Comparison of ENCODE assay signal across 31 cellular contexts in genomic region chr3:153438275-153438674, GRCh38.
"Had no signal": no experiment of that assay in that cellular context is flagged by ENCODE, and none has a peak within 500 bp of the region (broad histone marks: within the 10 kb centered on the region; RNA-seq: fewer than 3 reads in every experiment).

No MANE protein-coding gene starts in this region.

- H3K4me3 ChIP-seq: adrenal gland, body of pancreas, esophagus squamous epithelium, gastroesophageal sphincter had no signal

- ATAC-seq: activated CD8-positive, alpha-beta memory T cell treated with anti-CD3 and anti-CD28 coated beads, Interleukin-2, amount 10 ng/mL, durations not matched to agents 7 days and 5 days; activated CD8-positive, alpha-beta T cell treated with anti-CD3 and anti-CD28 coated beads, Interleukin-2, amount 10 ng/mL, durations not matched to agents 7 days and 5 days; activated naive CD8-positive, alpha-beta T cell treated with anti-CD3 and anti-CD28 coated beads, Interleukin-2, amount 50 U/mL, for 24 hours; body of pancreas; gastroesophageal sphincter had no signal

- H3K27ac ChIP-seq: adrenal gland, body of pancreas, epithelial cell of prostate, esophagus squamous epithelium, gastroesophageal sphincter had no signal

- H3K36me3 ChIP-seq: adrenal gland, esophagus squamous epithelium, gastroesophageal sphincter had no signal

- H3K27ac Mint-ChIP-seq: activated CD4-positive, alpha-beta memory T cell treated with anti-CD3 and anti-CD28 coated beads for 36 hours; activated CD4-positive, alpha-beta T cell treated with anti-CD3 and anti-CD28 coated beads for 36 hours; activated CD4-positive, alpha-beta T cell treated with anti-CD3 and anti-CD28 coated beads, Interleukin-2, amount 10 ng/mL, durations not matched to agents 24 days and 14 days; activated CD8-positive, alpha-beta memory T cell treated with anti-CD3 and anti-CD28 coated beads, Interleukin-2, amount 10 ng/mL, durations not matched to agents 7 days and 5 days; activated CD8-positive, alpha-beta T cell treated with anti-CD3 and anti-CD28 coated beads, Interleukin-2, amount 10 ng/mL, durations not matched to agents 7 days and 5 days; activated naive CD4-positive, alpha-beta T cell treated with anti-CD3 and anti-CD28 coated beads for 36 hours; activated naive CD4-positive, alpha-beta T cell treated with anti-CD3 and anti-CD28 coated beads, Interleukin-2, amount 50 U/mL, for 24 hours; activated naive CD8-positive, alpha-beta T cell treated with anti-CD3 and anti-CD28 coated beads for 36 hours; activated naive CD8-positive, alpha-beta T cell treated with anti-CD3 and anti-CD28 coated beads, Interleukin-2, amount 50 U/mL, for 24 hours; activated T-helper 1 cell treated with anti-CD3 and anti-CD28 coated beads, Interleukin-12 subunit alpha, Interleukin-12 subunit beta, Interleukin-2, Interleukin-4 antibody, amounts not matched to agents 30 ng/mL and 10 ng/mL and 1 ng/mL, durations not matched to agents 14 hours and 24 hours and 36 hours; activated T-helper 2 cell treated with anti-CD3 and anti-CD28 coated beads, Interferon-gamma antibody, Interleukin-2, Interleukin-4, amounts not matched to agents 10 μg/mL and 5 μg/mL and 100 μg/mL, durations not matched to agents 14 hours and 24 hours and 36 hours had no signal

- H3K27me3 Mint-ChIP-seq: activated CD4-positive, alpha-beta T cell treated with anti-CD3 and anti-CD28 coated beads for 36 hours; activated CD4-positive, alpha-beta T cell treated with anti-CD3 and anti-CD28 coated beads, Interleukin-2, amount 10 ng/mL, durations not matched to agents 24 days and 14 days; activated CD8-positive, alpha-beta memory T cell treated with anti-CD3 and anti-CD28 coated beads, Interleukin-2, amount 10 ng/mL, durations not matched to agents 7 days and 5 days; activated naive CD4-positive, alpha-beta T cell treated with anti-CD3 and anti-CD28 coated beads, Interleukin-2, amount 50 U/mL, for 24 hours; activated naive CD8-positive, alpha-beta T cell treated with anti-CD3 and anti-CD28 coated beads for 36 hours; activated naive CD8-positive, alpha-beta T cell treated with anti-CD3 and anti-CD28 coated beads, Interleukin-2, amount 50 U/mL, for 24 hours had no signal

- H3K27me3 ChIP-seq: adrenal gland, body of pancreas, esophagus squamous epithelium, gastroesophageal sphincter had no signal

- DNase-seq: activated CD4-positive, alpha-beta memory T cell treated with anti-CD3 and anti-CD28 coated beads for 36 hours; activated CD4-positive, alpha-beta T cell treated with anti-CD3 and anti-CD28 coated beads for 36 hours; activated CD4-positive, alpha-beta T cell treated with anti-CD3 and anti-CD28 coated beads, Interleukin-2, amount 10 ng/mL, durations not matched to agents 24 days and 14 days; activated CD4-positive, CD25-positive, alpha-beta regulatory T cell; activated CD4-positive, CD25-positive, alpha-beta regulatory T cell treated with anti-CD3 and anti-CD28 coated beads, Interleukin-2, amount 50 U/mL, for 72 hours; activated CD8-positive, alpha-beta memory T cell treated with anti-CD3 and anti-CD28 coated beads, Interleukin-2, amount 10 ng/mL, durations not matched to agents 7 days and 5 days; activated CD8-positive, alpha-beta memory T cell treated with anti-CD3 and anti-CD28 coated beads, Interleukin-2, amount 50 U/mL, for 4 hours; activated CD8-positive, alpha-beta T cell treated with anti-CD3 and anti-CD28 coated beads, Interleukin-2, amount 10 ng/mL, durations not matched to agents 7 days and 5 days; activated effector memory CD4-positive, alpha-beta T cell treated with anti-CD3 and anti-CD28 coated beads, Interleukin-2, amount 50 U/mL, for 16 hours; activated naive CD4-positive, alpha-beta T cell treated with anti-CD3 and anti-CD28 coated beads for 36 hours; activated naive CD8-positive, alpha-beta T cell treated with anti-CD3 and anti-CD28 coated beads for 36 hours; activated naive CD8-positive, alpha-beta T cell treated with anti-CD3 and anti-CD28 coated beads, Interleukin-2, amount 50 U/mL, for 24 hours; activated T-cell treated with anti-CD3 and anti-CD28 coated beads, Interleukin-2, amount 50 U/mL, for 1 hour; activated T-cell treated with anti-CD3 and anti-CD28 coated beads, Interleukin-2, amount 50 U/mL, for 48 hours; adrenal gland; amygdala; aorta; body of pancreas; caudate nucleus; cortex of kidney; dermis blood vessel endothelial cell; effector CD8-positive, alpha-beta T cell; esophagus squamous epithelium; foreskin melanocyte; T-helper 1 cell; T-helper 2 cell had no signal

- H3K36me3 Mint-ChIP-seq: activated CD4-positive, alpha-beta memory T cell treated with anti-CD3 and anti-CD28 coated beads for 36 hours; activated CD8-positive, alpha-beta memory T cell treated with anti-CD3 and anti-CD28 coated beads, Interleukin-2, amount 10 ng/mL, durations not matched to agents 7 days and 5 days; activated naive CD4-positive, alpha-beta T cell treated with anti-CD3 and anti-CD28 coated beads, Interleukin-2, amount 50 U/mL, for 24 hours; activated naive CD8-positive, alpha-beta T cell treated with anti-CD3 and anti-CD28 coated beads for 36 hours had no signal

- H3K4me3 Mint-ChIP-seq: activated CD4-positive, alpha-beta memory T cell treated with anti-CD3 and anti-CD28 coated beads for 36 hours; activated CD4-positive, alpha-beta T cell treated with anti-CD3 and anti-CD28 coated beads for 36 hours; activated CD4-positive, alpha-beta T cell treated with anti-CD3 and anti-CD28 coated beads, Interleukin-2, amount 10 ng/mL, durations not matched to agents 24 days and 14 days; activated CD8-positive, alpha-beta memory T cell treated with anti-CD3 and anti-CD28 coated beads, Interleukin-2, amount 10 ng/mL, durations not matched to agents 7 days and 5 days; activated CD8-positive, alpha-beta T cell treated with anti-CD3 and anti-CD28 coated beads, Interleukin-2, amount 10 ng/mL, durations not matched to agents 7 days and 5 days; activated naive CD4-positive, alpha-beta T cell treated with anti-CD3 and anti-CD28 coated beads for 36 hours; activated naive CD4-positive, alpha-beta T cell treated with anti-CD3 and anti-CD28 coated beads, Interleukin-2, amount 50 U/mL, for 24 hours; activated naive CD8-positive, alpha-beta T cell treated with anti-CD3 and anti-CD28 coated beads for 36 hours; activated naive CD8-positive, alpha-beta T cell treated with anti-CD3 and anti-CD28 coated beads, Interleukin-2, amount 50 U/mL, for 24 hours; activated T-helper 1 cell treated with anti-CD3 and anti-CD28 coated beads, Interleukin-12 subunit alpha, Interleukin-12 subunit beta, Interleukin-2, Interleukin-4 antibody, amounts not matched to agents 30 ng/mL and 10 ng/mL and 1 ng/mL, durations not matched to agents 14 hours and 24 hours and 36 hours had no signal

- H3K9me3 ChIP-seq: adrenal gland, body of pancreas, esophagus squamous epithelium, gastroesophageal sphincter had no signal

- H3K4me1 ChIP-seq: adrenal gland, body of pancreas, esophagus squamous epithelium had no signal
